ENCODE assay signal across 1 cellular context in the genomic region with DNA sequence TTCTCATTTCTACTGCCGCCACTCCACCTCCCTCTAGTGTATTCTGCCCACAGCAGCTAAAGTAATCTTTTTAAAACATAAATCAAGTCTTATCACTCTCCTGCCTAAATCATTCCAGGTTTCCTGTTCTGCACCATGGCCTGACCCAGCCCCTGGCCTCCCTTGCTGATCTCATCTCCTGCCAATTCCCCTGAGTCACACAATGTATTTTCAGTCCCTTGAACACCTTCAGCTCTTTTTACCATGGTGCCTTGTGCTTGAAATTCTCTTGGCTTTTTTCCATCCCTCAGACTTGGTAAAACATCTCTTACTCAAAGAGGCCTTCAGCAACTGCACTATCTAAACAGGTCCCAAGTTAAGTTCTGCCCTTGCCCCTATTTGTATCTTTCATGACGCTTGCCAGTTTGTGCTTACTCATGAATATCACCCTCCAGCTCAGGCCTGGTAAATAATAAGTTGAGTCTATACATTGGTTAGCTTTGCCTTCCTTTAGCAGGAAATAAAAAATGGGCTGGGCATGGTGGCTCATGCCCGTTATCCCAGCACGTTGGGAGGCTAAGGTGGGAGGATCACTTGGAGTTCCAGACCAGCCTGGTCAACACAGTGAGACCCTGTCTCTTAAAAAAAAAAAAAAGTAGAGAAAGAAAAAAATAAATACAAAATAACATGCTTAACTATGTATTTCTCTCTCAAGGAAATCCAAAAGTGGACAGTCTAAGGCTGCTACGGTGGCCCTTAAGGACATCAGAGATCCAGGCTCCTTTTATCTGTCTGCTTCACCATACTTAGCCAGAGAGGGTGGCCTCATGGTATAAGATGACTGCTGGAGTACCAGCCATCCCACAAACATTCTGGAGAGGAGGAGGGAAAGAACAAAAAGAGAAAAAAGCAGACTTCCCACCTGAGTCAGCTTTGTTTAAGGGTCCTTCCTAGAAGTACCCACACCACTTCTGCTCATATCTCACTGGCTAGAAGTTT.
A peak's percentile ranks its signal among the peaks of the same experiment; 100 is the strongest.
TF ChIP-seq lines count a peak whose summit lies in the region.

No MANE protein-coding gene starts in this region.

TF ChIP-seq in HepG2, 621 proteins besides CTCF, POLR2A, EP300 and RAD21 (continued from another document):
- TF ChIP-seq, protein P1, sequence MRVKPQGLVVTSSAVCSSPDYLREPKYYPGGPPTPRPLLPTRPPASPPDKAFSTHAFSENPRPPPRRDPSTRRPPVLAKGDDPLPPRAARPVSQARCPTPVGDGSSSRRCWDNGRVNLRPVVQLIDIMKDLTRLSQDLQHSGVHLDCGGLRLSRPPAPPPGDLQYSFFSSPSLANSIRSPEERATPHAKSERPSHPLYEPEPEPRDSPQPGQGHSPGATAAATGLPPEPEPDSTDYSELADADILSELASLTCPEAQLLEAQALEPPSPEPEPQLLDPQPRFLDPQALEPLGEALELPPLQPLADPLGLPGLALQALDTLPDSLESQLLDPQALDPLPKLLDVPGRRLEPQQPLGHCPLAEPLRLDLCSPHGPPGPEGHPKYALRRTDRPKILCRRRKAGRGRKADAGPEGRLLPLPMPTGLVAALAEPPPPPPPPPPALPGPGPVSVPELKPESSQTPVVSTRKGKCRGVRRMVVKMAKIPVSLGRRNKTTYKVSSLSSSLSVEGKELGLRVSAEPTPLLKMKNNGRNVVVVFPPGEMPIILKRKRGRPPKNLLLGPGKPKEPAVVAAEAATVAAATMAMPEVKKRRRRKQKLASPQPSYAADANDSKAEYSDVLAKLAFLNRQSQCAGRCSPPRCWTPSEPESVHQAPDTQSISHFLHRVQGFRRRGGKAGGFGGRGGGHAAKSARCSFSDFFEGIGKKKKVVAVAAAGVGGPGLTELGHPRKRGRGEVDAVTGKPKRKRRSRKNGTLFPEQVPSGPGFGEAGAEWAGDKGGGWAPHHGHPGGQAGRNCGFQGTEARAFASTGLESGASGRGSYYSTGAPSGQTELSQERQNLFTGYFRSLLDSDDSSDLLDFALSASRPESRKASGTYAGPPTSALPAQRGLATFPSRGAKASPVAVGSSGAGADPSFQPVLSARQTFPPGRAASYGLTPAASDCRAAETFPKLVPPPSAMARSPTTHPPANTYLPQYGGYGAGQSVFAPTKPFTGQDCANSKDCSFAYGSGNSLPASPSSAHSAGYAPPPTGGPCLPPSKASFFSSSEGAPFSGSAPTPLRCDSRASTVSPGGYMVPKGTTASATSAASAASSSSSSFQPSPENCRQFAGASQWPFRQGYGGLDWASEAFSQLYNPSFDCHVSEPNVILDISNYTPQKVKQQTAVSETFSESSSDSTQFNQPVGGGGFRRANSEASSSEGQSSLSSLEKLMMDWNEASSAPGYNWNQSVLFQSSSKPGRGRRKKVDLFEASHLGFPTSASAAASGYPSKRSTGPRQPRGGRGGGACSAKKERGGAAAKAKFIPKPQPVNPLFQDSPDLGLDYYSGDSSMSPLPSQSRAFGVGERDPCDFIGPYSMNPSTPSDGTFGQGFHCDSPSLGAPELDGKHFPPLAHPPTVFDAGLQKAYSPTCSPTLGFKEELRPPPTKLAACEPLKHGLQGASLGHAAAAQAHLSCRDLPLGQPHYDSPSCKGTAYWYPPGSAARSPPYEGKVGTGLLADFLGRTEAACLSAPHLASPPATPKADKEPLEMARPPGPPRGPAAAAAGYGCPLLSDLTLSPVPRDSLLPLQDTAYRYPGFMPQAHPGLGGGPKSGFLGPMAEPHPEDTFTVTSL (CRISPR knock-in tag; IDR thresholded peaks at IDR 0.05; ENCODE audit: borderline replicate concordance) = no peak
- TF ChIP-seq, protein P2, sequence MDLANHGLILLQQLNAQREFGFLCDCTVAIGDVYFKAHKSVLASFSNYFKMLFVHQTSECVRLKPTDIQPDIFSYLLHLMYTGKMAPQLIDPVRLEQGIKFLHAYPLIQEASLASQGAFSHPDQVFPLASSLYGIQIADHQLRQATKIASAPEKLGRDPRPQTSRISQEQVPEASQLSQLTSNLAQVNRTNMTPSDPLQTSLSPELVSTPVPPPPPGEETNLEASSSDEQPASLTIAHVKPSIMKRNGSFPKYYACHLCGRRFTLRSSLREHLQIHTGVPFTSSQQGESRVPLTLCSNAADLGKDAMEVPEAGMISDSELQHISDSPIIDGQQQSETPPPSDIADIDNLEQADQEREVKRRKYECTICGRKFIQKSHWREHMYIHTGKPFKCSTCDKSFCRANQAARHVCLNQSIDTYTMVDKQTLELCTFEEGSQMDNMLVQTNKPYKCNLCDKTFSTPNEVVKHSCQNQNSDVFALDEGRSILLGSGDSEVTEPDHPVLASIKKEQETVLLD (CRISPR knock-in tag; IDR thresholded peaks at IDR 0.05; ENCODE audit: low read depth) = no peak
- TF ChIP-seq ZNF33B (CRISPR knock-in tag; IDR thresholded peaks at IDR 0.05) = no peak
- TF ChIP-seq PITX1 (CRISPR knock-in tag; IDR thresholded peaks at IDR 0.05) = no peak
- TF ChIP-seq, protein P3, sequence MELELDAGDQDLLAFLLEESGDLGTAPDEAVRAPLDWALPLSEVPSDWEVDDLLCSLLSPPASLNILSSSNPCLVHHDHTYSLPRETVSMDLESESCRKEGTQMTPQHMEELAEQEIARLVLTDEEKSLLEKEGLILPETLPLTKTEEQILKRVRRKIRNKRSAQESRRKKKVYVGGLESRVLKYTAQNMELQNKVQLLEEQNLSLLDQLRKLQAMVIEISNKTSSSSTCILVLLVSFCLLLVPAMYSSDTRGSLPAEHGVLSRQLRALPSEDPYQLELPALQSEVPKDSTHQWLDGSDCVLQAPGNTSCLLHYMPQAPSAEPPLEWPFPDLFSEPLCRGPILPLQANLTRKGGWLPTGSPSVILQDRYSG (CRISPR knock-in tag; IDR thresholded peaks at IDR 0.05) = no peak
- no peak for TF ChIP-seq ZBTB20 (CRISPR knock-in tag; IDR thresholded peaks at IDR 0.05; ENCODE audit: borderline replicate concordance, low read depth)
- peak; percentile 85 for TF ChIP-seq RBM22 (optimal IDR thresholded peaks at IDR 0.05; ENCODE audit: low read length)
